In the genomic region with DNA sequence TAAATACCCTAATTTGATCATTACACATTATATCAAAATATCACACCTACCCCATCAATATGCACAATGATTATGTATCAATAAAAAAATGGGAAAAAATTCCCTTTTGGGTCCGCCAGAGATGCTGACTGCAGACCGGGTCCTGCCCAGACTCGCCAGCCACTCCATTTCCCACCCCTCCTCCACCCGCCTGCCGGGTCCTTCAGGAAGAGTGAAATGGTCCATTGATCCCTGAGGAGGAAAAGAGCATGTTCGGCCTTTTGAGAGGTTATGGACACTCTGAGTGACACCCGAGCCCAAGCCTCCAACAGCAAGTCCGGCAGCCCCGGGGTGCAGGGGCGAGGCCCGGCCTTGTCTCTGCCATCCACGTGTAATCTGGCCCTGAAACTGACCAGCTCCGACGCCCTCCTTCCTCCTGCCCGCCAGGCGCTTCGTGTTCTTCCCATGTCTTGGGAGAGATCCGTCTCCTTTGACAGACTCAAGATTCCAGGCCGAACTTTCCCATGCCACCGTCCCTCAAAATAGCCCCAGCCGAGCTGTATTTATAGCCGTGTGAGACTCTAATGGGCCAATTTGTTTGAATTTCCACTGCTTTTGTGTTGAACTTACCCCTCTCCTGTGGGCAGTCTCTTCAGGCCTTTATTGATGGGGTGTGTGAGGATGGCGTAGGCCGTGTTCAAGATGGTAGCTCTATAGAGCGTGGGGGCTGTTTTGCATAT, we compare ENCODE assay signal across 13 cellular contexts.
DNase-seq lines count a peak whose midpoint lies in the region; ATAC-seq and TF ChIP-seq lines count a peak whose summit lies in the region.
"Had no signal": no experiment of that assay in that cellular context is flagged by ENCODE, and none has a peak within 500 bp of the region (broad histone marks: within the 10 kb centered on the region; RNA-seq: fewer than 3 reads in every experiment).

No MANE protein-coding gene starts in this region.

- H3K36me3 ChIP-seq in heart right ventricle (no peaks in the 10 kb centered on the region), psoas muscle (ENCODE audit: insufficient read depth in 1 of 2, low read depth in 1 of 2) (no peaks in the 10 kb centered on the region)

- intact Hi-C loops in heart right ventricle (cut with DNase I), result loop anchor here in 9 of 10 donors (5.0 to 10.0 kb wide), 6 partner anchors 105 to 1317 kb away; no protein-coding TSS in a partner anchor
- intact Hi-C loops in psoas muscle (cut with DNase I), result loop anchor here in 1 of 2 donors (5.0 kb wide), 1 partner anchor 95 kb away; no protein-coding TSS in a partner anchor
- intact Hi-C loops in lower leg skin (cut with DNase I; ENCODE audit: low total_unique reads), result no loop called here

- TF ChIP-seq POLR2A in lower leg skin (IDR thresholded peaks at IDR 0.05), result no peak

- H3K27ac ChIP-seq in heart right ventricle, result peak overlapping the region; percentile 41 to 86 (median 70)
- H3K27ac ChIP-seq in psoas muscle, result peak overlapping the region; percentile 50
- H3K27ac ChIP-seq: epithelial cell of prostate had no signal

- H3K27me3 Mint-ChIP-seq in activated CD4-positive, alpha-beta memory T cell treated with anti-CD3 and anti-CD28 coated beads, Interleukin-2, amount 10 ng/mL, durations not matched to agents 7 days and 5 days, result peaks cover 4% of the 10 kb centered on the region
- H3K27me3 Mint-ChIP-seq: CD4-positive, CD25-positive, alpha-beta regulatory T cell had no signal

- H3K4me1 Mint-ChIP-seq in activated CD4-positive, alpha-beta memory T cell treated with anti-CD3 and anti-CD28 coated beads, Interleukin-2, amount 10 ng/mL, durations not matched to agents 7 days and 5 days, result no peaks in the 10 kb centered on the region
- H3K4me1 Mint-ChIP-seq: stimulated activated effector memory CD8-positive, alpha-beta T cell treated with anti-CD3 and anti-CD28 coated beads, Interleukin-12 subunit alpha, Interleukin-12 subunit beta, amount 100 ng/mL, for 72 hours had no signal

- POLR2A ChIA-PET in activated CD4-positive, alpha-beta memory T cell treated with anti-CD3 and anti-CD28 coated beads, Interleukin-2, amount 10 ng/mL, durations not matched to agents 7 days and 5 days (lab: Charles Lee), result no interaction called here

- H3K4me3 Mint-ChIP-seq in activated CD4-positive, alpha-beta memory T cell treated with anti-CD3 and anti-CD28 coated beads, Interleukin-2, amount 10 ng/mL, durations not matched to agents 7 days and 5 days, result no peak overlapping the region
- H3K4me3 Mint-ChIP-seq: CD4-positive, CD25-positive, alpha-beta regulatory T cell; stimulated activated effector memory CD8-positive, alpha-beta T cell treated with anti-CD3 and anti-CD28 coated beads, Interleukin-12 subunit alpha, Interleukin-12 subunit beta, amount 100 ng/mL, for 72 hours had no signal

- 64 to 71% methylated on average over 25 of the region's 25 CpGs for WGBS in heart right ventricle, 2 donors
- 72 to 77% (median 74%) methylated on average over 25 of the region's 25 CpGs for WGBS in psoas muscle, 3 donors
- 67 to 68% methylated on average over 25 of the region's 25 CpGs for WGBS in lower leg skin, 2 donors

- CTCF ChIA-PET in activated CD4-positive, alpha-beta memory T cell treated with anti-CD3 and anti-CD28 coated beads, Interleukin-2, amount 10 ng/mL, durations not matched to agents 7 days and 5 days (lab: Charles Lee), result interaction anchor here (0.6 kb wide), 2 partner anchors 127 to 1543 kb away, joined by 3 to 5 read pairs; no protein-coding TSS in a partner anchor

- H3K9me3 Mint-ChIP-seq in activated CD4-positive, alpha-beta memory T cell treated with anti-CD3 and anti-CD28 coated beads, Interleukin-2, amount 10 ng/mL, durations not matched to agents 7 days and 5 days, result peaks cover 6% of the 10 kb centered on the region
- H3K9me3 Mint-ChIP-seq: stimulated activated effector memory CD8-positive, alpha-beta T cell treated with anti-CD3 and anti-CD28 coated beads, Interleukin-12 subunit alpha, Interleukin-12 subunit beta, amount 100 ng/mL, for 72 hours had no signal

- H3K36me3 Mint-ChIP-seq in activated CD4-positive, alpha-beta memory T cell treated with anti-CD3 and anti-CD28 coated beads, Interleukin-2, amount 10 ng/mL, durations not matched to agents 7 days and 5 days (ENCODE audit: low read depth), result no peaks in the 10 kb centered on the region
- H3K36me3 Mint-ChIP-seq: CD4-positive, CD25-positive, alpha-beta regulatory T cell; stimulated activated effector memory CD8-positive, alpha-beta T cell treated with anti-CD3 and anti-CD28 coated beads, Interleukin-12 subunit alpha, Interleukin-12 subunit beta, amount 100 ng/mL, for 72 hours had no signal

- no peaks in the 10 kb centered on the region for H3K9me3 ChIP-seq in heart right ventricle
- H3K9me3 ChIP-seq in psoas muscle, result no peaks in the 10 kb centered on the region

- no peak for TF ChIP-seq CTCF in heart right ventricle (IDR thresholded peaks at IDR 0.05)
- no peak for TF ChIP-seq CTCF in psoas muscle (IDR thresholded peaks at IDR 0.05)
- TF ChIP-seq CTCF in lower leg skin (IDR thresholded peaks at IDR 0.05), result no peak

- no peak overlapping the region for H3K4me3 ChIP-seq in heart right ventricle
- peak overlapping the region; percentile 15 for H3K4me3 ChIP-seq in psoas muscle
- no peak overlapping the region for H3K4me3 ChIP-seq in lower leg skin (ENCODE audit: low read depth, poor library complexity, severe bottlenecking)

- peak in 7 of 8 donors; percentile 19 to 58 (median 39) for ATAC-seq in heart right ventricle
- ATAC-seq in psoas muscle, result peak in 1 of 4 donors; percentile 17
- ATAC-seq: stimulated activated effector memory CD8-positive, alpha-beta T cell treated with anti-CD3 and anti-CD28 coated beads, Interleukin-12 subunit alpha, Interleukin-12 subunit beta, amount 100 ng/mL, for 72 hours had no signal

- H3K27me3 ChIP-seq in heart right ventricle, result no peaks in the 10 kb centered on the region
- H3K27me3 ChIP-seq in psoas muscle (ENCODE audit: insufficient read depth in 3 of 3, low read length in 2 of 3), result no peaks in the 10 kb centered on the region

- peak; percentile 29 for DNase-seq in DMS79 (lab: John Stamatoyannopoulos, UW)
- DNase-seq in SHP77 treated with DMSO at 0.1 percent for 48 hours (lab: John Stamatoyannopoulos, UW), result peak; percentile 45
- peak in 1 of 2 donors; percentile 23 for DNase-seq in heart right ventricle
- no peak for DNase-seq in psoas muscle
- no peak for DNase-seq in activated CD4-positive, alpha-beta memory T cell treated with anti-CD3 and anti-CD28 coated beads, Interleukin-2, amount 10 ng/mL, durations not matched to agents 7 days and 5 days
- DNase-seq in effector CD4-positive, alpha-beta T cell, result no peak
- DNase-seq in lower leg skin (ENCODE audit: low spot score in 2 of 2), result no peak
- no peak for DNase-seq in activated naive CD4-positive, alpha-beta T cell (lab: John Stamatoyannopoulos, UW)
- DNase-seq: CD4-positive, CD25-positive, alpha-beta regulatory T cell; kidney; stimulated activated CD4-positive, alpha-beta T cell treated with anti-CD3 and anti-CD28 coated beads, Interleukin-12 subunit alpha, Interleukin-12 subunit beta, amount 100 ng/mL, for 4 hours had no signal

- no peak overlapping the region for H3K27ac Mint-ChIP-seq in activated CD4-positive, alpha-beta memory T cell treated with anti-CD3 and anti-CD28 coated beads, Interleukin-2, amount 10 ng/mL, durations not matched to agents 7 days and 5 days
- H3K27ac Mint-ChIP-seq: CD4-positive, CD25-positive, alpha-beta regulatory T cell; stimulated activated effector memory CD8-positive, alpha-beta T cell treated with anti-CD3 and anti-CD28 coated beads, Interleukin-12 subunit alpha, Interleukin-12 subunit beta, amount 100 ng/mL, for 72 hours had no signal

- peaks cover 0 to 45% (median 16%) of the 10 kb centered on the region in 9 donors for H3K4me1 ChIP-seq in heart right ventricle
- peaks cover 11% of the 10 kb centered on the region for H3K4me1 ChIP-seq in psoas muscle

Comparison
In these comparisons a context has a peak if more than half of its experiments do, and no peak if none do; other contexts are left out.
1. DNase-seq: peak in DMS79 (single experiment) and SHP77 treated with DMSO at 0.1 percent for 48 hours (single experiment); none in psoas muscle (0 of 2), activated CD4-positive, alpha-beta memory T cell treated with anti-CD3 and anti-CD28 coated beads, Interleukin-2, amount 10 ng/mL, durations not matched to agents 7 days and 5 days (single experiment), effector CD4-positive, alpha-beta T cell (single experiment), lower leg skin (0 of 2) and activated naive CD4-positive, alpha-beta T cell (0 of 4).